ENCODE assay signal across 18 cellular contexts in genomic region chr13:101272886-101273285, GRCh38.
DNase-seq lines count a peak whose midpoint lies in the region; ATAC-seq and TF ChIP-seq lines count a peak whose summit lies in the region.
"Had no signal": no experiment of that assay in that cellular context is flagged by ENCODE, and none has a peak within 500 bp of the region (broad histone marks: within the 10 kb centered on the region; RNA-seq: fewer than 3 reads in every experiment).

No MANE protein-coding gene starts in this region.

- H2BK12ac ChIP-seq in neuronal stem cell (ENCODE audit: low read length): no peak overlapping the region

- H2AFZ ChIP-seq in neuronal stem cell (ENCODE audit: low read length): peak overlapping the region; percentile 3
- H2AFZ ChIP-seq: GM23338 had no signal

- peaks cover 3% of the 10 kb centered on the region for H3K79me1 ChIP-seq in neuronal stem cell (ENCODE audit: low read depth, low read length)

- H3K36me3 ChIP-seq in neuronal stem cell (replicated peaks in 1 of 2; ENCODE audit: control insufficient read depth in 2 of 2, insufficient read depth in 2 of 2, low read length in 2 of 2) (no peaks in the 10 kb centered on the region), sigmoid colon (no peaks in the 10 kb centered on the region), A673 (ENCODE audit: insufficient read depth, low read length, poor library complexity, severe bottlenecking) (no peaks in the 10 kb centered on the region), lower lobe of right lung (no peaks in the 10 kb centered on the region)
- H3K36me3 ChIP-seq: BLaER1 had no signal

- CTCF ChIA-PET in A673 (lab: Charles Lee): no interaction called here

- POLR2A ChIA-PET in A673 (lab: Charles Lee; ENCODE audit: low non-redundant PET): no interaction called here

- H2BK120ac ChIP-seq in neuronal stem cell (ENCODE audit: low read depth, low read length): no peak overlapping the region

- H3K9ac ChIP-seq in neuronal stem cell (ENCODE audit: low read depth, low read length, poor library complexity): no peak overlapping the region
- H3K9ac ChIP-seq: BLaER1 had no signal

- H2BK15ac ChIP-seq in neuronal stem cell (ENCODE audit: low read length): no peak overlapping the region

- H3K18ac ChIP-seq in neuronal stem cell (ENCODE audit: low read length): no peak overlapping the region

- no peak for ATAC-seq in lower lobe of right lung
- ATAC-seq: CD8-positive, alpha-beta T cell; GM12878; GM23338; HCT116 had no signal

- no peak overlapping the region for H4K8ac ChIP-seq in neuronal stem cell (ENCODE audit: low read depth, low read length)

- H3K27me3 ChIP-seq in neuronal stem cell (ENCODE audit: control insufficient read depth in 3 of 3, insufficient read depth in 3 of 3, low read depth in 1 of 3, low read length in 3 of 3) (peaks cover 0 to 6% (median 0%) of the 10 kb centered on the region in 3 experiments), sigmoid colon (no peaks in the 10 kb centered on the region), A673 (replicated peaks; ENCODE audit: insufficient read depth, low read depth, low read length, poor library complexity) (no peaks in the 10 kb centered on the region), lower lobe of right lung (ENCODE audit: low read depth) (no peaks in the 10 kb centered on the region)
- H3K27me3 ChIP-seq: BLaER1 had no signal

- TF ChIP-seq CTCF in sigmoid colon (IDR thresholded peaks at IDR 0.05): no peak
- no peak for TF ChIP-seq CTCF in A673 (conservative IDR thresholded peaks at IDR 0.05; ENCODE audit: low read depth, low read length)
- TF ChIP-seq CTCF in lower lobe of right lung (IDR thresholded peaks at IDR 0.05): no peak

- H3K4ac ChIP-seq in neuronal stem cell (ENCODE audit: low read length): no peak overlapping the region

- intact Hi-C loops in sigmoid colon (cut with DNase I): no loop called here
- intact Hi-C loops in A673 (cut with micrococcal nuclease; ENCODE audit: unreplicated experiment): no loop called here
- intact Hi-C loops in lower lobe of right lung (cut with DNase I): no loop called here

- no peak for TF ChIP-seq EP300 in sigmoid colon (IDR thresholded peaks at IDR 0.05)

- peaks cover 0 to 2% of the 10 kb centered on the region in 2 donors for H3K4me1 ChIP-seq in neuronal stem cell (ENCODE audit: control insufficient read depth in 2 of 2, insufficient read depth in 1 of 2, low read depth in 1 of 2, low read length in 2 of 2)
- no peaks in the 10 kb centered on the region for H3K4me1 ChIP-seq in sigmoid colon
- no peaks in the 10 kb centered on the region for H3K4me1 ChIP-seq in A673 (ENCODE audit: insufficient read depth, low read length, poor library complexity, severe bottlenecking)
- H3K4me1 ChIP-seq in lower lobe of right lung: no peaks in the 10 kb centered on the region
- H3K4me1 ChIP-seq: BLaER1, Caco-2 had no signal

- H2BK5ac ChIP-seq in neuronal stem cell (ENCODE audit: low read length): no peak overlapping the region

- no peak overlapping the region for H2AK5ac ChIP-seq in neuronal stem cell (ENCODE audit: low read depth, low read length)

- no peak overlapping the region for H3K14ac ChIP-seq in neuronal stem cell (ENCODE audit: low read length)

- no CpG with 5 or more reads among the region's 9 CpGs for WGBS in neuronal stem cell (ENCODE audit: extremely low coverage in 2 of 2, insufficient read length in 2 of 2, insufficient replicate concordance in 1 of 2), 2 donors
- 85 to 87% methylated on average over 9 of the region's 9 CpGs for WGBS in sigmoid colon, 2 donors

- no peak overlapping the region for H3K27ac ChIP-seq in caudate nucleus (ENCODE audit: low read depth, low read length)
- H3K27ac ChIP-seq in neuronal stem cell (replicated peaks; ENCODE audit: low read length): no peak overlapping the region
- H3K27ac ChIP-seq in sigmoid colon: no peak overlapping the region
- H3K27ac ChIP-seq in A673 (ENCODE audit: low read depth, low read length, poor library complexity, severe bottlenecking): no peak overlapping the region
- no peak overlapping the region for H3K27ac ChIP-seq in lower lobe of right lung
- H3K27ac ChIP-seq: BLaER1, C4-2B had no signal

- DNase-seq in caudate nucleus (lab: John Stamatoyannopoulos, UW) (peak in 45 of 61 donors; percentile 9 to 95 (median 47)), cerebellum (ENCODE audit: low spot score) (peak; percentile 36), neuronal stem cell (ENCODE audit: low spot score) (no peak), sigmoid colon (no peak), A673 (ENCODE audit: low spot score) (no peak), lower lobe of right lung (no peak)
- DNase-seq: Caco-2; CD4-positive, CD25-positive, alpha-beta regulatory T cell; CD8-positive, alpha-beta T cell; DMS153; DND-41; GDM1; H9 had no signal

- no peak overlapping the region for H4K91ac ChIP-seq in neuronal stem cell (ENCODE audit: low read depth, low read length, poor library complexity)

- no peak overlapping the region for H3K23ac ChIP-seq in neuronal stem cell (ENCODE audit: low read depth, low read length, poor library complexity)

- BruUV-seq in A673 (replicated peaks; lab: Mats Ljungman, UMichigan): no TSS peak

- H3K9me3 ChIP-seq in neuronal stem cell (replicated peaks in 1 of 2; ENCODE audit: control insufficient read depth in 2 of 2, insufficient read depth in 1 of 2, low read depth in 1 of 2, low read length in 2 of 2) (peaks cover 0 to 5% of the 10 kb centered on the region in 2 donors), sigmoid colon (no peaks in the 10 kb centered on the region), A673 (ENCODE audit: low read depth, low read length, poor library complexity, severe bottlenecking) (no peaks in the 10 kb centered on the region), lower lobe of right lung (no peaks in the 10 kb centered on the region)
- H3K9me3 ChIP-seq: BLaER1, Caco-2 had no signal

- H3K4me2 ChIP-seq in neuronal stem cell (ENCODE audit: insufficient read depth, low read length, poor library complexity, severe bottlenecking): no peak overlapping the region
- H3K4me2 ChIP-seq: BLaER1, GM23338 had no signal

- no peak for TF ChIP-seq POLR2A in sigmoid colon (IDR thresholded peaks at IDR 0.05)

- no peak overlapping the region for H3K4me3 ChIP-seq in neuronal stem cell (ENCODE audit: low read length in 2 of 2)
- no peak overlapping the region for H3K4me3 ChIP-seq in sigmoid colon
- H3K4me3 ChIP-seq in A673 (ENCODE audit: low read depth, low read length, poor library complexity, severe bottlenecking): no peak overlapping the region
- H3K4me3 ChIP-seq in lower lobe of right lung: no peak overlapping the region
- H3K4me3 ChIP-seq: BLaER1, GM12878, GM23338 had no signal

Comparison
In these comparisons a context has a peak if more than half of its experiments do, and no peak if none do; other contexts are left out.
1. DNase-seq: peak in caudate nucleus (45 of 61) and cerebellum (single experiment); none in neuronal stem cell (single experiment), sigmoid colon (single experiment), A673 (single experiment) and lower lobe of right lung (single experiment).